ENCODE assay signal across 8 cellular contexts in the genomic region with DNA sequence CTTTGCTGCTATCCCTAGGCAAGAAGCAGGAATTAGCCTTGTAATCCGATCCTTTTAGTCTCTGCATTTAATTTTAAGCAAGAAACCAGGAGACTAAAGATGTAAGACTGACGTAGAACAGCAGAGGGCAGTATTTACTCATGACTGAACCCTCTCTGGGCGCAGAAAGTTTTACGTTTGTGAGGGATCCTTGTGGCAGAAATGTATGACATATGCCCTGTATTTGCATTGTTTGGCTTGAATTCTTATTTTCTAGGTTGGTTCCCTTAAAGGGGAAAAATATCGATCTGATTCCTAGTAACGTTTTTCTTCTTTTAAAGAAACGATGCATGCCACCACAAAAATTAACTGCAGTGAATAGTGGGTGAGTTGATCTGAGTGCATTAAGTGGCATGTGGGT. TPM values are rescaled to one million over a fixed set of nuclear protein-coding genes. Genes with fewer than 3 reads are reported as not detected.
DNase-seq lines count a peak whose midpoint lies in the region; ATAC-seq and TF ChIP-seq lines count a peak whose summit lies in the region.

No MANE protein-coding gene starts in this region.

- H3K4me3 ChIP-seq in esophagus muscularis mucosa (peak overlapping the region in 1 of 4 donors; percentile 85), neural cell (ENCODE audit: low read length) (no peak overlapping the region)

- H3K9ac ChIP-seq in neural cell (ENCODE audit: low read length), result no peak overlapping the region

- H3K36me3 Mint-ChIP-seq in CD4-positive, alpha-beta T cell (ENCODE audit: low read depth), result no peaks in the 10 kb centered on the region
- H3K36me3 Mint-ChIP-seq in T-cell, result no peaks in the 10 kb centered on the region

- 3% methylated on average over 7 of the region's 7 CpGs for WGBS in esophagus muscularis mucosa

- no peaks in the 10 kb centered on the region for H3K9me3 ChIP-seq in CD4-positive, alpha-beta T cell (ENCODE audit: control insufficient read depth, low read length)
- H3K9me3 ChIP-seq in esophagus muscularis mucosa, result no peaks in the 10 kb centered on the region
- no peaks in the 10 kb centered on the region for H3K9me3 ChIP-seq in neural cell (ENCODE audit: low read length)

- peak; percentile 61 for ATAC-seq in CD4-positive, alpha-beta T cell (ENCODE audit: poor library complexity)
- ATAC-seq in GM18517 (IDR thresholded peaks at IDR 0.05; ENCODE audit: unreplicated experiment) (peak; percentile 68), HG03025 (IDR thresholded peaks at IDR 0.05; ENCODE audit: low FRiP score, unreplicated experiment) (peak; percentile 42), T-cell (replicated peaks in 1 of 4) (peak in 1 of 4 experiments; percentile 46)

- no peak for TF ChIP-seq EP300 in esophagus muscularis mucosa (IDR thresholded peaks at IDR 0.05)
- no peak for TF ChIP-seq EP300 in neural cell (conservative IDR thresholded peaks at IDR 0.05; ENCODE audit: poor library complexity, severe bottlenecking)

- peak; percentile 98 for TF ChIP-seq RAD21 in neural cell (conservative IDR thresholded peaks at IDR 0.05)

- CTCF ChIA-PET in CD4-positive, alpha-beta T cell (lab: Charles Lee), result no interaction called here
- CTCF ChIA-PET in T-cell (lab: Charles Lee), result no interaction called here

- no peak overlapping the region for H3K4me2 ChIP-seq in neural cell (ENCODE audit: low read length)

- H2AFZ ChIP-seq in neural cell (ENCODE audit: low read depth, low read length), result no peak overlapping the region

- H3K36me3 ChIP-seq in esophagus muscularis mucosa (no peaks in the 10 kb centered on the region), neural cell (ENCODE audit: insufficient read depth, low read length) (no peaks in the 10 kb centered on the region)

- H3K9me3 Mint-ChIP-seq in CD4-positive, alpha-beta T cell, result no peaks in the 10 kb centered on the region
- no peaks in the 10 kb centered on the region for H3K9me3 Mint-ChIP-seq in T-cell

- DNase-seq in CD4-positive, alpha-beta T cell, result no peak
- DNase-seq in NCI-H2029 treated with DMSO at 0.1 percent for 48 hours (lab: John Stamatoyannopoulos, UW) (peak; percentile 62), T-cell (no peak), esophagus muscularis mucosa (ENCODE audit: extremely low spot score) (no peak), GM19238 (ENCODE audit: insufficient read length, low spot score) (no peak)

- no peak overlapping the region for H3K27ac Mint-ChIP-seq in CD4-positive, alpha-beta T cell
- H3K27ac Mint-ChIP-seq in T-cell, result no peak overlapping the region

- H3K27me3 Mint-ChIP-seq in CD4-positive, alpha-beta T cell, result peaks cover 78% of the 10 kb centered on the region
- peaks cover 48 to 59% of the 10 kb centered on the region in 2 donors for H3K27me3 Mint-ChIP-seq in T-cell

- no peaks in the 10 kb centered on the region for H3K9me2 ChIP-seq in neural cell (ENCODE audit: insufficient read depth, low read length)

- POLR2A ChIA-PET in CD4-positive, alpha-beta T cell (lab: Charles Lee), result no interaction called here
- POLR2A ChIA-PET in T-cell (lab: Charles Lee), result no interaction called here

- H3K27me3 ChIP-seq in CD4-positive, alpha-beta T cell (ENCODE audit: control insufficient read depth, insufficient read depth, low read length), result peaks cover 66% of the 10 kb centered on the region
- H3K27me3 ChIP-seq in esophagus muscularis mucosa (no peaks in the 10 kb centered on the region), neural cell (ENCODE audit: insufficient read depth, low read depth, low read length) (no peaks in the 10 kb centered on the region)

- H3K4me3 Mint-ChIP-seq in CD4-positive, alpha-beta T cell, result peak overlapping the region; percentile 32
- peak overlapping the region in 2 of 3 donors; percentile 6 to 47 for H3K4me3 Mint-ChIP-seq in T-cell

- peak; percentile 52 for TF ChIP-seq CTCF in CD4-positive, alpha-beta T cell (IDR thresholded peaks at IDR 0.05)
- TF ChIP-seq CTCF in esophagus muscularis mucosa (IDR thresholded peaks at IDR 0.05) (peak; percentile 81 to 87 (median 86)), neural cell (IDR thresholded peaks at IDR 0.05; ENCODE audit: poor library complexity, severe bottlenecking) (peak; percentile 93)

- peaks cover 16 to 30% (median 27%) of the 10 kb centered on the region in 4 donors for H3K4me1 ChIP-seq in esophagus muscularis mucosa

- H3K79me2 ChIP-seq in neural cell (replicated peaks; ENCODE audit: insufficient read depth, low read length), result peaks cover 18% of the 10 kb centered on the region

- no peaks in the 10 kb centered on the region for H4K20me1 ChIP-seq in neural cell (ENCODE audit: insufficient read depth)

- no peak overlapping the region for H3K27ac ChIP-seq in CD4-positive, alpha-beta T cell (ENCODE audit: low read depth, low read length)
- H3K27ac ChIP-seq in esophagus muscularis mucosa (replicated peaks in 1 of 4) (peak overlapping the region; percentile 86 to 95 (median 91)), neural cell (ENCODE audit: low read length) (no peak overlapping the region)

- H3F3A ChIP-seq in neural cell (ENCODE audit: insufficient read depth, low read length, poor library complexity, severe bottlenecking), result no peaks in the 10 kb centered on the region

- intact Hi-C loops in CD4-positive, alpha-beta T cell (cut with DNase I, micrococcal nuclease), result no loop called here
- intact Hi-C loops in esophagus muscularis mucosa (cut with DNase I), result loop anchor here (2.0 to 10.0 kb wide), 3 partner anchors 81 to 1291 kb away; no protein-coding TSS in a partner anchor

- no peak for TF ChIP-seq POLR2A in esophagus muscularis mucosa (IDR thresholded peaks at IDR 0.05; ENCODE audit: low read depth)

- H3K4me1 Mint-ChIP-seq in CD4-positive, alpha-beta T cell (ENCODE audit: low read depth), result peaks cover 25% of the 10 kb centered on the region
- peaks cover 32 to 36% (median 35%) of the 10 kb centered on the region in 3 donors for H3K4me1 Mint-ChIP-seq in T-cell

TF ChIP-seq in neural cell, 6 proteins besides CTCF, POLR2A, EP300 and RAD21:
- TF ChIP-seq POLR2AphosphoS5 (IDR thresholded peaks at IDR 0.05) (no peak), SMC3 (conservative IDR thresholded peaks at IDR 0.05; ENCODE audit: poor library complexity) (peak; percentile 98)
TF ChIP-seq in neural cell: peak in this region for 1.

RNA-seq across cellular contexts. Expression of a gene that starts 1.3 kb away (rescaled TPM):
- not detected for total RNA-seq in CD4-positive, alpha-beta T cell
- under 1 TPM; 0.02 to 0.19 (median 0.06) TPM for total RNA-seq in T-cell
- total RNA-seq in esophagus muscularis mucosa, result 10 to 100 TPM; 44.0 to 60.9 (median 49.7) TPM
- polyA plus RNA-seq in neural cell, result 5.6 and 8.7 TPM in 2 replicates
- 57.2 and 69.1 TPM in 2 replicates for polyA minus RNA-seq in neural cell

Comparison
In these comparisons a context has a peak if more than half of its experiments do, and no peak if none do; other contexts are left out.
1. H3K27ac ChIP-seq: peak in esophagus muscularis mucosa (4 of 4); none in CD4-positive, alpha-beta T cell (single experiment) and neural cell (single experiment).
2. RNA of a gene that starts 1.3 kb away (total RNA-seq): 44.0 to 60.9 TPM in esophagus muscularis mucosa; 0.02 to 0.19 TPM in T-cell and not detected in CD4-positive, alpha-beta T cell; every median in the first group is over 10 times any median in the second.
3. Peak in every context shown above with its lines, with median percentiles within 50 percentile points of each other: CTCF ChIP-seq.